In the genomic region with DNA sequence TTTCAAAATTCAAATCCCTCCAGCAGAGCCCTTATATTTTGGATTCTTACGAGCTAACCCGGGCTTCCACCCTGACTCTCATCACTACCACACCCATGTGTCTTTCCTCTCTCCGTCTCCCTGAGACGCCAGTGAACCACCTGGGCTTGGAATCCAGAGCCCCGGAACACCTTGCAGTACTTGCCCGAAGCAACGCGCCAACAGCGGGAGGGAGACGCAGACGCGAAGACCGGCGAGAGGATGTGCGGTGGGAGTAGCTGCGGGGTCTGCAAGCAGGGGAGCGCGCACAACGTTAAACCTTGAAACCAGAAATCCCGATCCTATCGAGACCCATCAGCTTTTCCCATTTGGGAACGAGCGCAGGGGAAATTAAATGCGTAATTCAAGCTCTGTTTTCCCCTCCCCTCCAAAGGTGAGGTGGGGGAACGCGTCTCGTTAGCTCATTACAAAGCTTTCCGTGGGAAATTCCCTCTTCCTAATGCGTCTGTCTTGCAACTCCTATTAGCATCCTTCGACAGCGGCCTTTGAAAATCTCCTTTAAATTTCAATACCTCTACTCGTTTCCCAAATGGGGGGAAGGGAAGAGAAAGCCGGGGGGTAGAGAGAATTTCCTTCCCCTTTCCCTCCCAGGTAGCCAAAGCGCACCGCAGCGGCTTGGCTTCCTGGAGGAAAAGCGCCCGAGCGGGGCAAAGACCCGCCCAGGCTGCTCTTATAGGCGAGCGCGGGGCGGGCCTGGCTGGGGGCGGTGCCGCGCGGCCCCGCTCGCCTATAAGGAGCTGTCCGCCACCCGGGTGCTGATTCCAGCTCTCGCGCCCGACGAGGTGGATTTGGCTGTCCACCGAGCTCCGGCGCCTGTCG, we compare ENCODE assay signal across 1 cellular context.
TF ChIP-seq lines count a peak whose summit lies in the region.

A gene (plus strand): TSS at position 797 of the 858 bp plus-strand sequence. CDS start 364 bp downstream, outside the sequence.

TF ChIP-seq in HepG2, 621 proteins besides CTCF, POLR2A, EP300 and RAD21 (continued from another document):
- TF ChIP-seq, protein P1, sequence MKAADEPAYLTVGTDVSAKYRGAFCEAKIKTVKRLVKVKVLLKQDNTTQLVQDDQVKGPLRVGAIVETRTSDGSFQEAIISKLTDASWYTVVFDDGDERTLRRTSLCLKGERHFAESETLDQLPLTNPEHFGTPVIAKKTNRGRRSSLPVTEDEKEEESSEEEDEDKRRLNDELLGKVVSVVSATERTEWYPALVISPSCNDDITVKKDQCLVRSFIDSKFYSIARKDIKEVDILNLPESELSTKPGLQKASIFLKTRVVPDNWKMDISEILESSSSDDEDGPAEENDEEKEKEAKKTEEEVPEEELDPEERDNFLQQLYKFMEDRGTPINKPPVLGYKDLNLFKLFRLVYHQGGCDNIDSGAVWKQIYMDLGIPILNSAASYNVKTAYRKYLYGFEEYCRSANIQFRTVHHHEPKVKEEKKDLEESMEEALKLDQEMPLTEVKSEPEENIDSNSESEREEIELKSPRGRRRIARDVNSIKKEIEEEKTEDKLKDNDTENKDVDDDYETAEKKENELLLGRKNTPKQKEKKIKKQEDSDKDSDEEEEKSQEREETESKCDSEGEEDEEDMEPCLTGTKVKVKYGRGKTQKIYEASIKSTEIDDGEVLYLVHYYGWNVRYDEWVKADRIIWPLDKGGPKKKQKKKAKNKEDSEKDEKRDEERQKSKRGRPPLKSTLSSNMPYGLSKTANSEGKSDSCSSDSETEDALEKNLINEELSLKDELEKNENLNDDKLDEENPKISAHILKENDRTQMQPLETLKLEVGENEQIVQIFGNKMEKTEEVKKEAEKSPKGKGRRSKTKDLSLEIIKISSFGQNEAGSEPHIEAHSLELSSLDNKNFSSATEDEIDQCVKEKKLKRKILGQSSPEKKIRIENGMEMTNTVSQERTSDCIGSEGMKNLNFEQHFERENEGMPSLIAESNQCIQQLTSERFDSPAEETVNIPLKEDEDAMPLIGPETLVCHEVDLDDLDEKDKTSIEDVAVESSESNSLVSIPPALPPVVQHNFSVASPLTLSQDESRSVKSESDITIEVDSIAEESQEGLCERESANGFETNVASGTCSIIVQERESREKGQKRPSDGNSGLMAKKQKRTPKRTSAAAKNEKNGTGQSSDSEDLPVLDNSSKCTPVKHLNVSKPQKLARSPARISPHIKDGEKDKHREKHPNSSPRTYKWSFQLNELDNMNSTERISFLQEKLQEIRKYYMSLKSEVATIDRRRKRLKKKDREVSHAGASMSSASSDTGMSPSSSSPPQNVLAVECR (CRISPR knock-in tag; IDR thresholded peaks at IDR 0.05; ENCODE audit: borderline replicate concordance), result no peak
- TF ChIP-seq PCBP1 (IDR thresholded peaks at IDR 0.05; ENCODE audit: borderline replicate concordance, low read depth, low read length) (no peak), ZNF331 (CRISPR knock-in tag; IDR thresholded peaks at IDR 0.05) (peak; percentile 42; the same call in 1 of the 2 replicates), EHMT2 (IDR thresholded peaks at IDR 0.05; ENCODE audit: borderline replicate concordance, low read depth, low read length) (peak; percentile 81), ZNF790 (CRISPR knock-in tag; IDR thresholded peaks at IDR 0.05; ENCODE audit: borderline replicate concordance) (no peak), HOXA5 (CRISPR knock-in tag; IDR thresholded peaks at IDR 0.05) (peak; percentile 36; the same call in 1 of the 2 replicates), ZMAT3 (CRISPR knock-in tag; conservative IDR thresholded peaks at IDR 0.05) (no peak), REXO4 (CRISPR knock-in tag; IDR thresholded peaks at IDR 0.05; ENCODE audit: borderline replicate concordance) (no peak), MIER2 (CRISPR knock-in tag; IDR thresholded peaks at IDR 0.05) (peak; percentile 96), JUNB (CRISPR knock-in tag; IDR thresholded peaks at IDR 0.05; ENCODE audit: borderline replicate concordance) (no peak), TSC22D2 (CRISPR knock-in tag; IDR thresholded peaks at IDR 0.05; ENCODE audit: borderline replicate concordance) (0 out of 2 replicates have a peak, but pooled peaks have one; percentile 61), SATB2 (CRISPR knock-in tag; IDR thresholded peaks at IDR 0.05) (no peak), FOXK1 (CRISPR knock-in tag; IDR thresholded peaks at IDR 0.05; ENCODE audit: borderline replicate concordance, low read depth) (peak; percentile 32; the same call in 1 of the 2 replicates), KDM2A (CRISPR knock-in tag; IDR thresholded peaks at IDR 0.05; ENCODE audit: borderline replicate concordance, low read depth) (peak; percentile 40; the same call in 1 of the 2 replicates), NFRKB (IDR thresholded peaks at IDR 0.05) (no peak)
- TF ChIP-seq, protein P2, sequence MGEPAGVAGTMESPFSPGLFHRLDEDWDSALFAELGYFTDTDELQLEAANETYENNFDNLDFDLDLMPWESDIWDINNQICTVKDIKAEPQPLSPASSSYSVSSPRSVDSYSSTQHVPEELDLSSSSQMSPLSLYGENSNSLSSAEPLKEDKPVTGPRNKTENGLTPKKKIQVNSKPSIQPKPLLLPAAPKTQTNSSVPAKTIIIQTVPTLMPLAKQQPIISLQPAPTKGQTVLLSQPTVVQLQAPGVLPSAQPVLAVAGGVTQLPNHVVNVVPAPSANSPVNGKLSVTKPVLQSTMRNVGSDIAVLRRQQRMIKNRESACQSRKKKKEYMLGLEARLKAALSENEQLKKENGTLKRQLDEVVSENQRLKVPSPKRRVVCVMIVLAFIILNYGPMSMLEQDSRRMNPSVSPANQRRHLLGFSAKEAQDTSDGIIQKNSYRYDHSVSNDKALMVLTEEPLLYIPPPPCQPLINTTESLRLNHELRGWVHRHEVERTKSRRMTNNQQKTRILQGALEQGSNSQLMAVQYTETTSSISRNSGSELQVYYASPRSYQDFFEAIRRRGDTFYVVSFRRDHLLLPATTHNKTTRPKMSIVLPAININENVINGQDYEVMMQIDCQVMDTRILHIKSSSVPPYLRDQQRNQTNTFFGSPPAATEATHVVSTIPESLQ (CRISPR knock-in tag; conservative IDR thresholded peaks at IDR 0.05), result 0 out of 2 replicates have a peak, but pooled peaks have one; percentile 57
- TF ChIP-seq, protein P3, sequence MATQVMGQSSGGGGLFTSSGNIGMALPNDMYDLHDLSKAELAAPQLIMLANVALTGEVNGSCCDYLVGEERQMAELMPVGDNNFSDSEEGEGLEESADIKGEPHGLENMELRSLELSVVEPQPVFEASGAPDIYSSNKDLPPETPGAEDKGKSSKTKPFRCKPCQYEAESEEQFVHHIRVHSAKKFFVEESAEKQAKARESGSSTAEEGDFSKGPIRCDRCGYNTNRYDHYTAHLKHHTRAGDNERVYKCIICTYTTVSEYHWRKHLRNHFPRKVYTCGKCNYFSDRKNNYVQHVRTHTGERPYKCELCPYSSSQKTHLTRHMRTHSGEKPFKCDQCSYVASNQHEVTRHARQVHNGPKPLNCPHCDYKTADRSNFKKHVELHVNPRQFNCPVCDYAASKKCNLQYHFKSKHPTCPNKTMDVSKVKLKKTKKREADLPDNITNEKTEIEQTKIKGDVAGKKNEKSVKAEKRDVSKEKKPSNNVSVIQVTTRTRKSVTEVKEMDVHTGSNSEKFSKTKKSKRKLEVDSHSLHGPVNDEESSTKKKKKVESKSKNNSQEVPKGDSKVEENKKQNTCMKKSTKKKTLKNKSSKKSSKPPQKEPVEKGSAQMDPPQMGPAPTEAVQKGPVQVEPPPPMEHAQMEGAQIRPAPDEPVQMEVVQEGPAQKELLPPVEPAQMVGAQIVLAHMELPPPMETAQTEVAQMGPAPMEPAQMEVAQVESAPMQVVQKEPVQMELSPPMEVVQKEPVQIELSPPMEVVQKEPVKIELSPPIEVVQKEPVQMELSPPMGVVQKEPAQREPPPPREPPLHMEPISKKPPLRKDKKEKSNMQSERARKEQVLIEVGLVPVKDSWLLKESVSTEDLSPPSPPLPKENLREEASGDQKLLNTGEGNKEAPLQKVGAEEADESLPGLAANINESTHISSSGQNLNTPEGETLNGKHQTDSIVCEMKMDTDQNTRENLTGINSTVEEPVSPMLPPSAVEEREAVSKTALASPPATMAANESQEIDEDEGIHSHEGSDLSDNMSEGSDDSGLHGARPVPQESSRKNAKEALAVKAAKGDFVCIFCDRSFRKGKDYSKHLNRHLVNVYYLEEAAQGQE (IDR thresholded peaks at IDR 0.05; ENCODE audit: borderline replicate concordance in 1 of 2, low read depth in 1 of 2, low read length in 2 of 2), result peak; percentile 85 to 97
- TF ChIP-seq, protein P4, sequence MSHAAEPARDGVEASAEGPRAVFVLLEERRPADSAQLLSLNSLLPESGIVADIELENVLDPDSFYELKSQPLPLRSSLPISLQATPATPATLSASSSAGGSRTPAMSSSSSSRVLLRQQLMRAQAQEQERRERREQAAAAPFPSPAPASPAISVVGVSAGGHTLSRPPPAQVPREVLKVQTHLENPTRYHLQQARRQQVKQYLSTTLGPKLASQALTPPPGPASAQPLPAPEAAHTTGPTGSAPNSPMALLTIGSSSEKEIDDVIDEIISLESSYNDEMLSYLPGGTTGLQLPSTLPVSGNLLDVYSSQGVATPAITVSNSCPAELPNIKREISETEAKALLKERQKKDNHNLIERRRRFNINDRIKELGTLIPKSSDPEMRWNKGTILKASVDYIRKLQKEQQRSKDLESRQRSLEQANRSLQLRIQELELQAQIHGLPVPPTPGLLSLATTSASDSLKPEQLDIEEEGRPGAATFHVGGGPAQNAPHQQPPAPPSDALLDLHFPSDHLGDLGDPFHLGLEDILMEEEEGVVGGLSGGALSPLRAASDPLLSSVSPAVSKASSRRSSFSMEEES (CRISPR knock-in tag; IDR thresholded peaks at IDR 0.05), result 0 out of 2 replicates have a peak, but pooled peaks have one; percentile 23
- TF ChIP-seq, protein P5, sequence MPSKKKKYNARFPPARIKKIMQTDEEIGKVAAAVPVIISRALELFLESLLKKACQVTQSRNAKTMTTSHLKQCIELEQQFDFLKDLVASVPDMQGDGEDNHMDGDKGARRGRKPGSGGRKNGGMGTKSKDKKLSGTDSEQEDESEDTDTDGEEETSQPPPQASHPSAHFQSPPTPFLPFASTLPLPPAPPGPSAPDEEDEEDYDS (CRISPR knock-in tag; IDR thresholded peaks at IDR 0.05), result no peak
- TF ChIP-seq, protein P6, sequence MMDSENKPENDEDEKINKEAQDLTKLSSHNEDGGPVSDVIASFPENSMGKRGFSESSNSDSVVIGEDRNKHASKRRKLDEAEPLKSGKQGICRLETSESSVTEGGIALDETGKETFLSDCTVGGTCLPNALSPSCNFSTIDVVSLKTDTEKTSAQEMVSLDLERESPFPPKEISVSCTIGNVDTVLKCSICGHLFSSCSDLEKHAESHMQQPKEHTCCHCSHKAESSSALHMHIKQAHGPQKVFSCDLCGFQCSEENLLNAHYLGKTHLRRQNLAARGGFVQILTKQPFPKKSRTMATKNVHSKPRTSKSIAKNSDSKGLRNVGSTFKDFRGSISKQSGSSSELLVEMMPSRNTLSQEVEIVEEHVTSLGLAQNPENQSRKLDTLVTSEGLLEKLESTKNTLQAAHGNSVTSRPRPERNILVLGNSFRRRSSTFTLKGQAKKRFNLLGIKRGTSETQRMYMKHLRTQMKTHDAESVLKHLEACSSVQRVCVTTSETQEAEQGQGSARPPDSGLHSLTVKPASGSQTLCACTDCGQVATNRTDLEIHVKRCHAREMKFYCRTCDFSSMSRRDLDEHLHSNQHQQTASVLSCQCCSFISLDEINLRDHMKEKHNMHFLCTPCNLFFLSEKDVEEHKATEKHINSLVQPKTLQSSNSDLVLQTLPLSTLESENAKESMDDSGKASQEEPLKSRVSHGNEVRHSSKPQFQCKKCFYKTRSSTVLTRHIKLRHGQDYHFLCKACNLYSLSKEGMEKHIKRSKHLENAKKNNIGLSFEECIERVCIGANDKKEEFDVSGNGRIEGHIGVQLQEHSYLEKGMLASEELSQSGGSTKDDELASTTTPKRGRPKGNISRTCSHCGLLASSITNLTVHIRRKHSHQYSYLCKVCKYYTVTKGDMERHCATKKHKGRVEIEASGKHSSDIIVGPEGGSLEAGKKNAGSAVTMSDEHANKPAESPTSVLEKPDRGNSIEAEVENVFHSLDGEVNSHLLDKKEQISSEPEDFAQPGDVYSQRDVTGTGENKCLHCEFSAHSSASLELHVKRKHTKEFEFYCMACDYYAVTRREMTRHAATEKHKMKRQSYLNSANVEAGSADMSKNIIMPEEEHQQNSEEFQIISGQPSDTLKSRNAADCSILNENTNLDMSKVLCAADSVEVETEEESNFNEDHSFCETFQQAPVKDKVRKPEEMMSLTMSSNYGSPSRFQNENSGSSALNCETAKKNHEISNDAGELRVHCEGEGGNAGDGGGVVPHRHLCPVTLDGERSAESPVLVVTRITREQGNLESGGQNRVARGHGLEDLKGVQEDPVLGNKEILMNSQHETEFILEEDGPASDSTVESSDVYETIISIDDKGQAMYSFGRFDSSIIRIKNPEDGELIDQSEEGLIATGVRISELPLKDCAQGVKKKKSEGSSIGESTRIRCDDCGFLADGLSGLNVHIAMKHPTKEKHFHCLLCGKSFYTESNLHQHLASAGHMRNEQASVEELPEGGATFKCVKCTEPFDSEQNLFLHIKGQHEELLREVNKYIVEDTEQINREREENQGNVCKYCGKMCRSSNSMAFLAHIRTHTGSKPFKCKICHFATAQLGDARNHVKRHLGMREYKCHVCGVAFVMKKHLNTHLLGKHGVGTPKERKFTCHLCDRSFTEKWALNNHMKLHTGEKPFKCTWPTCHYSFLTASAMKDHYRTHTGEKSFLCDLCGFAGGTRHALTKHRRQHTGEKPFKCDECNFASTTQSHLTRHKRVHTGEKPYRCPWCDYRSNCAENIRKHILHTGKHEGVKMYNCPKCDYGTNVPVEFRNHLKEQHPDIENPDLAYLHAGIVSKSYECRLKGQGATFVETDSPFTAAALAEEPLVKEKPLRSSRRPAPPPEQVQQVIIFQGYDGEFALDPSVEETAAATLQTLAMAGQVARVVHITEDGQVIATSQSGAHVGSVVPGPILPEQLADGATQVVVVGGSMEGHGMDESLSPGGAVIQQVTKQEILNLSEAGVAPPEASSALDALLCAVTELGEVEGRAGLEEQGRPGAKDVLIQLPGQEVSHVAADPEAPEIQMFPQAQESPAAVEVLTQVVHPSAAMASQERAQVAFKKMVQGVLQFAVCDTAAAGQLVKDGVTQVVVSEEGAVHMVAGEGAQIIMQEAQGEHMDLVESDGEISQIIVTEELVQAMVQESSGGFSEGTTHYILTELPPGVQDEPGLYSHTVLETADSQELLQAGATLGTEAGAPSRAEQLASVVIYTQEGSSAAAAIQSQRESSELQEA (CRISPR knock-in tag; IDR thresholded peaks at IDR 0.05; ENCODE audit: not compliant biosample characterization), result no peak
